In genomic region chr5:144391044-144391443, GRCh38 we compare ENCODE assay signal across 21 cellular contexts.
DNase-seq lines count a peak whose midpoint lies in the region; ATAC-seq, FAIRE-seq and TF ChIP-seq lines count a peak whose summit lies in the region.
"Had no signal": no experiment of that assay in that cellular context is flagged by ENCODE, and none has a peak within 500 bp of the region (broad histone marks: within the 10 kb centered on the region; RNA-seq: fewer than 3 reads in every experiment).

No MANE protein-coding gene starts in this region.

- TF ChIP-seq RAD21 in HepG2 (CRISPR knock-in tag; IDR thresholded peaks at IDR 0.05): no peak

- H3K27ac ChIP-seq in HepG2 (ENCODE audit: extremely low read length, insufficient read depth, low read length) (no peak overlapping the region), right lobe of liver (no peak overlapping the region), body of pancreas (peak overlapping the region in 3 of 4 donors; percentile 25 to 63 (median 42)), substantia nigra (ENCODE audit: low read depth, low read length, poor library complexity, severe bottlenecking) (no peak overlapping the region), neural progenitor cell (no peak overlapping the region)
- H3K27ac ChIP-seq: 22Rv1; A549; BLaER1 treated with 17β-estradiol and CSF1 and Interleukin-3, amounts not matched to agents 10 nM and 100 nM; C4-2B had no signal

- CTCF ChIA-PET in HepG2 (lab: Yijun Ruan, JAX; ENCODE audit: low intra/inter-chr PET ratio, low total read pairs): no interaction called here

- H3F3A ChIP-seq in neural progenitor cell (ENCODE audit: low read depth): no peaks in the 10 kb centered on the region

- DNase-seq in HepG2 (ENCODE audit: low spot score): no peak
- DNase-seq in right lobe of liver: no peak
- no peak for DNase-seq in body of pancreas
- no peak for DNase-seq in substantia nigra (lab: John Stamatoyannopoulos, UW)
- DNase-seq in neural progenitor cell (ENCODE audit: low spot score): no peak
- DNase-seq: AML-193; Caco-2; Calu3; CD4-positive, alpha-beta T cell; CD8-positive, alpha-beta T cell; DMS79 treated with DMSO at 0.1 percent for 48 hours; GF-D8 had no signal

- H3K9me3 Mint-ChIP-seq in neural progenitor cell: no peaks in the 10 kb centered on the region
- H3K9me3 Mint-ChIP-seq: CD8-positive, alpha-beta T cell had no signal

- H3K4me3 ChIP-seq in HepG2 (replicated peaks in 1 of 3; ENCODE audit: insufficient read depth in 1 of 3, low read depth in 2 of 3, low read length in 3 of 3) (no peak overlapping the region), right lobe of liver (no peak overlapping the region), body of pancreas (no peak overlapping the region), neural progenitor cell (no peak overlapping the region)
- H3K4me3 ChIP-seq: A549; BLaER1 treated with 17β-estradiol and CSF1 and Interleukin-3, amounts not matched to agents 10 nM and 100 nM had no signal

- H3K36me3 ChIP-seq in HepG2 (replicated peaks in 1 of 2; ENCODE audit: control insufficient read depth in 1 of 2, insufficient read depth in 2 of 2, low read length in 2 of 2) (no peaks in the 10 kb centered on the region), right lobe of liver (no peaks in the 10 kb centered on the region), body of pancreas (replicated peaks in 1 of 2; ENCODE audit: insufficient read depth in 1 of 2, low read depth in 2 of 2) (no peaks in the 10 kb centered on the region), neural progenitor cell (no peaks in the 10 kb centered on the region)
- H3K36me3 ChIP-seq: BLaER1 treated with 17β-estradiol and CSF1 and Interleukin-3, amounts not matched to agents 10 nM and 100 nM had no signal

- no peak overlapping the region for H2AFZ ChIP-seq in HepG2 (ENCODE audit: low read length)
- H2AFZ ChIP-seq in neural progenitor cell (replicated peaks): no peak overlapping the region

- TF ChIP-seq EP300 in HepG2 (IDR thresholded peaks at IDR 0.05; ENCODE audit: low read depth in 2 of 2, low read length in 2 of 2): no peak
- TF ChIP-seq EP300 in HepG2 (CRISPR knock-in tag; IDR thresholded peaks at IDR 0.05; ENCODE audit: borderline replicate concordance): no peak

- in situ Hi-C loops in HepG2 (cut with HindIII; ENCODE audit: extremely low pct_ligation_motif_present, low pct_unique_long_range_greater_than_20kb): no loop called here

- H3K79me2 ChIP-seq in HepG2 (ENCODE audit: insufficient read depth, low read length) (no peaks in the 10 kb centered on the region), neural progenitor cell (ENCODE audit: low read depth) (no peaks in the 10 kb centered on the region)

- TF ChIP-seq CTCF in HepG2 (CRISPR knock-in tag; IDR thresholded peaks at IDR 0.05) (no peak), right lobe of liver (IDR thresholded peaks at IDR 0.05) (no peak), body of pancreas (IDR thresholded peaks at IDR 0.05) (peak in 1 of 7 experiments; percentile 7), neural progenitor cell (IDR thresholded peaks at IDR 0.05) (no peak)

- ATAC-seq in HepG2 (no peak), right lobe of liver (no peak), body of pancreas (peak; percentile 77)
- ATAC-seq: A549; CD8-positive, alpha-beta T cell had no signal

- H3K27me3 ChIP-seq in HepG2 (ENCODE audit: control insufficient read depth in 1 of 2, insufficient read depth in 2 of 2, low read length in 2 of 2) (no peaks in the 10 kb centered on the region), right lobe of liver (no peaks in the 10 kb centered on the region), body of pancreas (no peaks in the 10 kb centered on the region), neural progenitor cell (no peaks in the 10 kb centered on the region)
- H3K27me3 ChIP-seq: BLaER1 treated with 17β-estradiol and CSF1 and Interleukin-3, amounts not matched to agents 10 nM and 100 nM had no signal

- intact Hi-C loops in HepG2 (cut with micrococcal nuclease; ENCODE audit: unreplicated experiment) (no loop called here), right lobe of liver (cut with DNase I) (no loop called here), body of pancreas (cut with DNase I) (no loop called here)

- 3% methylated on average over 2 of the region's 2 CpGs for WGBS in HepG2 (ENCODE audit: low lambda C conversion rate)
- WGBS in right lobe of liver (ENCODE audit: insufficient coverage, low coverage, low lambda C conversion rate, missing lambda C conversion rate): 66% methylated on average over 2 of the region's 2 CpGs
- WGBS in body of pancreas, 2 donors: 31 to 36% methylated on average over 2 of the region's 2 CpGs

- H3K9ac ChIP-seq in HepG2 (ENCODE audit: insufficient read depth, low read depth, low read length): no peak overlapping the region
- H3K9ac ChIP-seq in neural progenitor cell: no peak overlapping the region
- H3K9ac ChIP-seq: BLaER1 treated with 17β-estradiol and CSF1 and Interleukin-3, amounts not matched to agents 10 nM and 100 nM had no signal

- TF ChIP-seq POLR2A in HepG2 (IDR thresholded peaks at IDR 0.05; ENCODE audit: insufficient read depth in 1 of 2, low read depth in 2 of 2, low read length in 2 of 2) (no peak), right lobe of liver (IDR thresholded peaks at IDR 0.05) (no peak), body of pancreas (IDR thresholded peaks at IDR 0.05) (no peak)

- H3K27ac Mint-ChIP-seq in neural progenitor cell: no peak overlapping the region
- H3K27ac Mint-ChIP-seq: B cell; CD4-positive, alpha-beta T cell; CD8-positive, alpha-beta T cell had no signal

- no peaks in the 10 kb centered on the region for H3K9me3 ChIP-seq in HepG2 (ENCODE audit: low read length)
- no peaks in the 10 kb centered on the region for H3K9me3 ChIP-seq in right lobe of liver
- H3K9me3 ChIP-seq in body of pancreas: peaks cover 0 to 2% (median 0%) of the 10 kb centered on the region in 3 donors
- H3K9me3 ChIP-seq in neural progenitor cell (ENCODE audit: low read depth): no peaks in the 10 kb centered on the region
- H3K9me3 ChIP-seq: A549; BLaER1 treated with 17β-estradiol and CSF1 and Interleukin-3, amounts not matched to agents 10 nM and 100 nM; Caco-2 had no signal

- BruUV-seq in HepG2 (replicated peaks; lab: Mats Ljungman, UMichigan): no TSS peak

- POLR2A ChIA-PET in HepG2 (lab: Yijun Ruan, JAX): no interaction called here

- H3K4me3 Mint-ChIP-seq in neural progenitor cell: no peak overlapping the region
- H3K4me3 Mint-ChIP-seq: B cell; CD4-positive, alpha-beta T cell; CD8-positive, alpha-beta T cell had no signal

- H4K20me1 ChIP-seq in HepG2 (ENCODE audit: insufficient read depth, low read length) (no peaks in the 10 kb centered on the region), neural progenitor cell (ENCODE audit: low read depth) (no peaks in the 10 kb centered on the region)
- H4K20me1 ChIP-seq: BLaER1 treated with 17β-estradiol and CSF1 and Interleukin-3, amounts not matched to agents 10 nM and 100 nM had no signal

- H3K4me2 ChIP-seq in HepG2 (ENCODE audit: low read depth, low read length) (no peak overlapping the region), neural progenitor cell (no peak overlapping the region)
- H3K4me2 ChIP-seq: A549; BLaER1 treated with 17β-estradiol and CSF1 and Interleukin-3, amounts not matched to agents 10 nM and 100 nM had no signal

- no peak for FAIRE-seq in HepG2 (lab: Jason Lieb, UNC)
- FAIRE-seq: A549, D721Med, G401.6, GM12891, GM19239 had no signal

- peaks cover 5% of the 10 kb centered on the region for H3K27me3 Mint-ChIP-seq in neural progenitor cell (ENCODE audit: insufficient read depth, low read depth)
- H3K27me3 Mint-ChIP-seq: B cell; CD4-positive, alpha-beta T cell had no signal

- no peaks in the 10 kb centered on the region for H3K36me3 Mint-ChIP-seq in neural progenitor cell
- H3K36me3 Mint-ChIP-seq: CD8-positive, alpha-beta T cell had no signal

- H3K4me1 ChIP-seq in HepG2 (ENCODE audit: insufficient read depth, low read length) (no peaks in the 10 kb centered on the region), right lobe of liver (no peaks in the 10 kb centered on the region), body of pancreas (peaks cover 56% of the 10 kb centered on the region), neural progenitor cell (no peaks in the 10 kb centered on the region)
- H3K4me1 ChIP-seq: A549, Caco-2 had no signal

- H3K4me1 Mint-ChIP-seq in neural progenitor cell: no peaks in the 10 kb centered on the region
- H3K4me1 Mint-ChIP-seq: B cell had no signal

TF ChIP-seq in HepG2, 621 proteins besides CTCF, POLR2A, EP300 and RAD21:
- 0 out of 2 replicates have a peak, but pooled peaks have one; percentile 16 for TF ChIP-seq ATF7 (IDR thresholded peaks at IDR 0.05)
- TF ChIP-seq ATF7 (CRISPR knock-in tag; IDR thresholded peaks at IDR 0.05): no peak
- no peak for TF ChIP-seq SP140L (CRISPR knock-in tag; IDR thresholded peaks at IDR 0.05; ENCODE audit: borderline replicate concordance)
TF ChIP-seq in HepG2: peak in this region for 1.

Comparison
In these comparisons a context has a peak if more than half of its experiments do, and no peak if none do; other contexts are left out.
1. H3K27ac ChIP-seq: peak in body of pancreas (3 of 4); none in HepG2 (single experiment), right lobe of liver (0 of 3), substantia nigra (single experiment) and neural progenitor cell (single experiment).